Comparison of ENCODE assay signal across 23 cellular contexts in the genomic region with DNA sequence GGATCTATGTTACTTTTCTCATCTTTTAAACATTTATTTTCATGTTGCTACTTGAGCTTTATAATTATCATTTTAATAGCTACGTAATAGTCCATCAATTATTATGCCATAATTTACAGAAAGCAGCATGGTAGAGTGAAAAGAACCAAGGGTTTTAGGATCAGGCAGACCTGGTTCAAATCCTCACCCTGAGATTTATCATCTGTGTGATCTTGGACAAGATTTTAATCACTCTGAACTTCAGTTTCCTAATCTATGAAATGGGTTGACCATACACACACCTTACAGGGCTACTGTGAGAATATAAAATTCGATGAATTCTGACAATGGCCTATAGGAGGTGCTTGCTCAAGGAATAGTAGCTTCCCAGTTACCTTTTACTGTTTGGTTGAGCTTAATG. TPM values are rescaled to one million over a fixed set of nuclear protein-coding genes. Genes with fewer than 3 reads are reported as not detected.
DNase-seq lines count a peak whose midpoint lies in the region; ATAC-seq and TF ChIP-seq lines count a peak whose summit lies in the region.
"Had no signal": no experiment of that assay in that cellular context is flagged by ENCODE, and none has a peak within 500 bp of the region (broad histone marks: within the 10 kb centered on the region; RNA-seq: fewer than 3 reads in every experiment).

No MANE protein-coding gene starts in this region.

- H3F3A ChIP-seq in PC-3 (ENCODE audit: low read length, unreplicated experiment) = no peaks in the 10 kb centered on the region

- H3K4me1 ChIP-seq in breast epithelium (peaks cover 3 to 14% of the 10 kb centered on the region in 2 donors), mammary epithelial cell (ENCODE audit: insufficient read depth, low read length) (peaks cover 15% of the 10 kb centered on the region), PC-3 (ENCODE audit: insufficient read depth, low read length) (peaks cover 8% of the 10 kb centered on the region; the same call in 1 of the 2 replicates), foreskin keratinocyte (peaks cover 28% of the 10 kb centered on the region), heart left ventricle (peaks cover 0 to 43% (median 7%) of the 10 kb centered on the region in 12 donors)

- no peak for TF ChIP-seq CTCF in breast epithelium (IDR thresholded peaks at IDR 0.05)
- no peak for TF ChIP-seq CTCF in mammary epithelial cell (conservative IDR thresholded peaks at IDR 0.05 in 1 of 2, IDR thresholded peaks at IDR 0.05 in 1 of 2; ENCODE audit: extremely low read depth in 1 of 2, insufficient read depth in 1 of 2, low read depth in 1 of 2, low read length in 2 of 2)
- 0 out of 2 replicates have a peak, but pooled peaks have one; percentile 22 for TF ChIP-seq CTCF in PC-3 (conservative IDR thresholded peaks at IDR 0.05; ENCODE audit: low read depth, low read length)
- TF ChIP-seq CTCF in foreskin keratinocyte (conservative IDR thresholded peaks at IDR 0.05) = peak; percentile 10
- no peak for TF ChIP-seq CTCF in heart left ventricle (IDR thresholded peaks at IDR 0.05)

- H3K36me3 ChIP-seq in breast epithelium = no peaks in the 10 kb centered on the region
- H3K36me3 ChIP-seq in mammary epithelial cell (ENCODE audit: insufficient read depth, low read length) = no peaks in the 10 kb centered on the region
- H3K36me3 ChIP-seq in PC-3 (ENCODE audit: low read depth, low read length) = no peaks in the 10 kb centered on the region
- H3K36me3 ChIP-seq in heart left ventricle = peaks cover 0 to 3% (median 0%) of the 10 kb centered on the region in 9 donors
- H3K36me3 ChIP-seq: BLaER1 had no signal

- no peak overlapping the region for H3K9ac ChIP-seq in mammary epithelial cell (ENCODE audit: insufficient read depth, low read length)
- H3K9ac ChIP-seq in PC-3 (ENCODE audit: low read length) = no peak overlapping the region
- H3K9ac ChIP-seq: BLaER1 had no signal

- POLR2A ChIA-PET in PC-3 (lab: Charles Lee; ENCODE audit: unreplicated experiment) = no interaction called here

- no peak overlapping the region for H3K4me3 ChIP-seq in breast epithelium
- H3K4me3 ChIP-seq in mammary epithelial cell (replicated peaks in 1 of 3; ENCODE audit: insufficient read depth in 1 of 3, low read depth in 2 of 3, low read length in 3 of 3) = no peak overlapping the region
- H3K4me3 ChIP-seq in PC-3 (ENCODE audit: low read length) = no peak overlapping the region
- no peak overlapping the region for H3K4me3 ChIP-seq in heart left ventricle
- H3K4me3 ChIP-seq: BLaER1, SK-N-MC had no signal

- H4K20me1 ChIP-seq in mammary epithelial cell (ENCODE audit: insufficient read depth, low read length) = no peaks in the 10 kb centered on the region
- H4K20me1 ChIP-seq in PC-3 (ENCODE audit: low read length) = no peaks in the 10 kb centered on the region
- H4K20me1 ChIP-seq: BLaER1 had no signal

- intact Hi-C loops in breast epithelium (cut with DNase I; ENCODE audit: low total_unique reads) = no loop called here
- intact Hi-C loops in mammary epithelial cell (cut with micrococcal nuclease) = no loop called here
- intact Hi-C loops in PC-3 (cut with micrococcal nuclease) = no loop called here
- intact Hi-C loops in heart left ventricle (cut with DNase I) = no loop called here

- 95% methylated on average over 2 of the region's 2 CpGs for WGBS in mammary epithelial cell (ENCODE audit: low coverage, missing lambda C conversion rate)
- WGBS in heart left ventricle, 4 donors = 88 to 99% (median 94%) methylated on average over 2 of the region's 2 CpGs

- H3K9me3 ChIP-seq in breast epithelium (no peaks in the 10 kb centered on the region), mammary epithelial cell (replicated peaks; ENCODE audit: insufficient read depth, low read length) (no peaks in the 10 kb centered on the region), PC-3 (ENCODE audit: low read length) (no peaks in the 10 kb centered on the region), heart left ventricle (no peaks in the 10 kb centered on the region)
- H3K9me3 ChIP-seq: BLaER1 had no signal

- TF ChIP-seq POLR2A in breast epithelium (IDR thresholded peaks at IDR 0.05) (no peak), heart left ventricle (IDR thresholded peaks at IDR 0.05) (no peak)

- no peak for ATAC-seq in PC-3
- no peak for ATAC-seq in foreskin keratinocyte
- ATAC-seq in HG03097 (IDR thresholded peaks at IDR 0.05; ENCODE audit: low FRiP score, unreplicated experiment) = no peak
- no peak for ATAC-seq in heart left ventricle
- ATAC-seq in HG02981 (IDR thresholded peaks at IDR 0.05; ENCODE audit: unreplicated experiment) = no peak

- H3K9me2 ChIP-seq in PC-3 (replicated peaks; ENCODE audit: low read length) = no peaks in the 10 kb centered on the region

- peak overlapping the region; percentile 26 to 92 for H3K27ac ChIP-seq in breast epithelium
- H3K27ac ChIP-seq in mammary epithelial cell (ENCODE audit: insufficient read depth, low read depth, low read length) = no peak overlapping the region
- H3K27ac ChIP-seq in PC-3 (ENCODE audit: low read length) = no peak overlapping the region
- no peak overlapping the region for H3K27ac ChIP-seq in foreskin keratinocyte
- H3K27ac ChIP-seq in heart left ventricle = no peak overlapping the region
- H3K27ac ChIP-seq: 22Rv1, BLaER1, SK-N-MC had no signal

- CTCF ChIA-PET in mammary epithelial cell (lab: Charles Lee; ENCODE audit: low non-redundant PET) = no interaction called here
- CTCF ChIA-PET in PC-3 (lab: Charles Lee) = no interaction called here

- H3K79me2 ChIP-seq in mammary epithelial cell (ENCODE audit: insufficient read depth, low read length) = no peaks in the 10 kb centered on the region
- no peaks in the 10 kb centered on the region for H3K79me2 ChIP-seq in PC-3 (ENCODE audit: low read length)

- in situ Hi-C loops in mammary epithelial cell (cut with MboI; ENCODE audit: low sequenced_read_pairs in 2 of 2) = no loop called here

- dilution Hi-C loops in mammary epithelial cell (cut with HindIII; ENCODE audit: low sequenced_read_pairs) = no loop called here

- H3K27me3 ChIP-seq in breast epithelium = no peaks in the 10 kb centered on the region
- no peaks in the 10 kb centered on the region for H3K27me3 ChIP-seq in mammary epithelial cell (ENCODE audit: insufficient read depth, low read length)
- H3K27me3 ChIP-seq in PC-3 (ENCODE audit: low read length) = no peaks in the 10 kb centered on the region
- no peaks in the 10 kb centered on the region for H3K27me3 ChIP-seq in foreskin keratinocyte
- H3K27me3 ChIP-seq in heart left ventricle = peaks cover 0 to 5% (median 0%) of the 10 kb centered on the region in 9 donors
- H3K27me3 ChIP-seq: BLaER1 had no signal

- BruUV-seq in mammary epithelial cell (replicated peaks; lab: Mats Ljungman, UMichigan) = no TSS peak
- no TSS peak for BruUV-seq in PC-3 (replicated peaks; lab: Mats Ljungman, UMichigan)

- H2AFZ ChIP-seq in mammary epithelial cell (ENCODE audit: low read depth, low read length) (no peak overlapping the region), PC-3 (ENCODE audit: low read length) (no peak overlapping the region)

- DNase-seq in breast epithelium (ENCODE audit: low spot score in 2 of 2) (no peak), mammary epithelial cell (no peak), PC-3 (no peak), foreskin keratinocyte (no peak), heart left ventricle (no peak)
- no peak for DNase-seq in stimulated activated CD4-positive, alpha-beta T cell treated with anti-CD3 and anti-CD28 coated beads, Interleukin-4, amount 100 ng/mL, for 1 hour
- DNase-seq: ACHN; Calu3; CD4-positive, alpha-beta memory T cell; EL; GF-D8; IMR-90; NCI-H1417; NCI-H1694 treated with DMSO at 0.1 percent for 48 hours; NCI-H446; NCI-H526; SHP77 treated with DMSO at 0.1 percent for 48 hours; SW 1271 had no signal

- no peak overlapping the region for H3K4me2 ChIP-seq in mammary epithelial cell (ENCODE audit: insufficient read depth, low read depth, low read length)
- no peak overlapping the region for H3K4me2 ChIP-seq in PC-3 (ENCODE audit: low read length)
- H3K4me2 ChIP-seq: BLaER1 had no signal

RNA-seq across cellular contexts. Expression of a gene that starts 27.1 kb away (rescaled TPM):
- 10 to 100 TPM; 48.8 to 56.6 (median 55.1) TPM for total RNA-seq in breast epithelium
- 10 to 100 TPM; 18.5 to 49.7 TPM for total RNA-seq in mammary epithelial cell
- polyA plus RNA-seq in mammary epithelial cell = 16.5 TPM
- 26.3 TPM for polyA minus RNA-seq in mammary epithelial cell
- 4.4 and 7.3 TPM in 2 replicates for total RNA-seq in PC-3 (2014; rRNA removed)
- 10.5 and 13.4 TPM in 2 replicates for total RNA-seq in foreskin keratinocyte
- 8.3 and 11.4 TPM in 2 replicates for polyA plus RNA-seq in foreskin keratinocyte
- 10 to 100 TPM in 1 of 9 donors, 1 to 10 TPM in 8; 3.1 to 12.2 (median 6.0) TPM for total RNA-seq in heart left ventricle
- 1 to 10 TPM; 1.9 to 2.0 TPM for polyA plus RNA-seq in heart left ventricle
- total RNA-seq: CD4-positive, alpha-beta memory T cell had no signal
- polyA plus RNA-seq: CD4-positive, alpha-beta memory T cell had no signal

Comparison
In these comparisons a context has a peak if more than half of its experiments do, and no peak if none do; other contexts are left out.
1. H3K27ac ChIP-seq: peak in breast epithelium (2 of 2); none in mammary epithelial cell (single experiment), PC-3 (single experiment), foreskin keratinocyte (single experiment) and heart left ventricle (0 of 12).
2. CTCF ChIP-seq: peak in PC-3 (single experiment) and foreskin keratinocyte (single experiment); none in breast epithelium (0 of 3), mammary epithelial cell (0 of 2) and heart left ventricle (0 of 12).